Comparison of ENCODE assay signal across 29 cellular contexts in genomic region chr3:125379483-125379882, GRCh38. TPM values are rescaled to one million over a fixed set of nuclear protein-coding genes. Genes with fewer than 3 reads are reported as not detected.
DNase-seq lines count a peak whose midpoint lies in the region; ATAC-seq, FAIRE-seq and TF ChIP-seq lines count a peak whose summit lies in the region.
"Had no signal": no experiment of that assay in that cellular context is flagged by ENCODE, and none has a peak within 500 bp of the region (broad histone marks: within the 10 kb centered on the region; RNA-seq: fewer than 3 reads in every experiment).

No MANE protein-coding gene starts in this region.

- DNase-seq in HepG2 (ENCODE audit: low spot score): no peak
- no peak for DNase-seq in right lobe of liver
- DNase-seq: 8988T; ACHN; AML-193; BE2C; C1 segment of cervical spinal cord; Caco-2; Calu3; CD4-positive, alpha-beta memory T cell; CD4-positive, alpha-beta T cell; CD4-positive, CD25-positive, alpha-beta regulatory T cell; CD8-positive, alpha-beta memory T cell; CD8-positive, alpha-beta T cell; COR-L47; DMS 273 treated with DMSO at 0.1 percent for 48 hours; DMS153; DMS53; DMS79; DMS79 treated with DMSO at 0.1 percent for 48 hours; DND-41; EL had no signal

- H3K27me3 ChIP-seq in HepG2 (ENCODE audit: control insufficient read depth in 1 of 2, insufficient read depth in 2 of 2, low read length in 2 of 2) (peaks cover 0 to 5% of the 10 kb centered on the region in 2 experiments; a peak in 1 of 5 replicates), right lobe of liver (no peaks in the 10 kb centered on the region)
- H3K27me3 ChIP-seq: BE2C; BLaER1; BLaER1 treated with 17β-estradiol and CSF1 and Interleukin-3, amounts not matched to agents 10 nM and 100 nM had no signal

- H3K4me3 ChIP-seq in HepG2 (replicated peaks in 1 of 3; ENCODE audit: insufficient read depth in 1 of 3, low read depth in 2 of 3, low read length in 3 of 3) (no peak overlapping the region), right lobe of liver (no peak overlapping the region)
- H3K4me3 ChIP-seq: A549; BLaER1; BLaER1 treated with 17β-estradiol and CSF1 and Interleukin-3, amounts not matched to agents 10 nM and 100 nM had no signal

- peaks cover 2% of the 10 kb centered on the region for H3K79me2 ChIP-seq in HepG2 (ENCODE audit: insufficient read depth, low read length)

- no peak overlapping the region for H3K4me2 ChIP-seq in HepG2 (ENCODE audit: low read depth, low read length)
- H3K4me2 ChIP-seq: A549; BLaER1; BLaER1 treated with 17β-estradiol and CSF1 and Interleukin-3, amounts not matched to agents 10 nM and 100 nM had no signal

- in situ Hi-C loops in HepG2 (cut with HindIII; ENCODE audit: extremely low pct_ligation_motif_present, low pct_unique_long_range_greater_than_20kb): no loop called here

- H3K9me3 ChIP-seq in HepG2 (ENCODE audit: low read length) (no peaks in the 10 kb centered on the region), right lobe of liver (no peaks in the 10 kb centered on the region)
- H3K9me3 ChIP-seq: A549; BE2C; BLaER1; BLaER1 treated with 17β-estradiol and CSF1 and Interleukin-3, amounts not matched to agents 10 nM and 100 nM; Caco-2 had no signal

- CTCF ChIA-PET in HepG2 (lab: Yijun Ruan, JAX; ENCODE audit: low intra/inter-chr PET ratio, low total read pairs): no interaction called here

- ATAC-seq in HepG2 (no peak), right lobe of liver (no peak)
- ATAC-seq: A549; CD8-positive, alpha-beta T cell had no signal

- H3K4me1 ChIP-seq in HepG2 (ENCODE audit: insufficient read depth, low read length): peaks cover 76% of the 10 kb centered on the region
- H3K4me1 ChIP-seq in right lobe of liver: peaks cover 0 to 56% (median 11%) of the 10 kb centered on the region in 4 donors

- FAIRE-seq in HepG2 (lab: Jason Lieb, UNC): no peak
- FAIRE-seq: A204.1, A549, D721Med had no signal

- BruUV-seq in HepG2 (replicated peaks; lab: Mats Ljungman, UMichigan): no TSS peak

- no peak for TF ChIP-seq EP300 in HepG2 (IDR thresholded peaks at IDR 0.05; ENCODE audit: low read depth in 2 of 2, low read length in 2 of 2)
- no peak for TF ChIP-seq EP300 in HepG2 (CRISPR knock-in tag; IDR thresholded peaks at IDR 0.05; ENCODE audit: borderline replicate concordance)

- TF ChIP-seq CTCF in HepG2 (CRISPR knock-in tag; IDR thresholded peaks at IDR 0.05) (no peak), right lobe of liver (IDR thresholded peaks at IDR 0.05) (no peak)

- no peak for TF ChIP-seq RAD21 in HepG2 (CRISPR knock-in tag; IDR thresholded peaks at IDR 0.05)

- intact Hi-C loops in HepG2 (cut with micrococcal nuclease; ENCODE audit: unreplicated experiment): loop anchor here (5.0 kb wide), 2 partner anchors 58 to 218 kb away; partner anchors contain the start of gene OSBPL11
- intact Hi-C loops in right lobe of liver (cut with DNase I): no loop called here

- H3K27ac ChIP-seq in HepG2 (ENCODE audit: extremely low read length, insufficient read depth, low read length) (no peak overlapping the region), right lobe of liver (no peak overlapping the region)
- H3K27ac ChIP-seq: 22Rv1; A549; BLaER1; BLaER1 treated with 17β-estradiol and CSF1 and Interleukin-3, amounts not matched to agents 10 nM and 100 nM; C4-2B had no signal

- no peak overlapping the region for H3K9ac ChIP-seq in HepG2 (ENCODE audit: insufficient read depth, low read depth, low read length)
- H3K9ac ChIP-seq: BLaER1; BLaER1 treated with 17β-estradiol and CSF1 and Interleukin-3, amounts not matched to agents 10 nM and 100 nM had no signal

- H3K36me3 ChIP-seq in HepG2 (replicated peaks in 1 of 2; ENCODE audit: control insufficient read depth in 1 of 2, insufficient read depth in 2 of 2, low read length in 2 of 2) (no peaks in the 10 kb centered on the region), right lobe of liver (no peaks in the 10 kb centered on the region)
- H3K36me3 ChIP-seq: BE2C; BLaER1; BLaER1 treated with 17β-estradiol and CSF1 and Interleukin-3, amounts not matched to agents 10 nM and 100 nM had no signal

- POLR2A ChIA-PET in HepG2 (lab: Yijun Ruan, JAX): interaction anchor here (1.5 kb wide), 2 partner anchors 13 to 61 kb away, joined by 3 to 4 read pairs; no protein-coding TSS in a partner anchor

- H2AFZ ChIP-seq in HepG2 (ENCODE audit: low read length): no peak overlapping the region

- no peaks in the 10 kb centered on the region for H4K20me1 ChIP-seq in HepG2 (ENCODE audit: insufficient read depth, low read length)

- 92% methylated on average over 2 of the region's 2 CpGs for WGBS in HepG2 (ENCODE audit: low lambda C conversion rate)
- 95% methylated on average over 2 of the region's 2 CpGs for WGBS in right lobe of liver (ENCODE audit: insufficient coverage, low coverage, low lambda C conversion rate, missing lambda C conversion rate)

- no peak for TF ChIP-seq POLR2A in HepG2 (IDR thresholded peaks at IDR 0.05; ENCODE audit: insufficient read depth in 1 of 2, low read depth in 2 of 2, low read length in 2 of 2)
- TF ChIP-seq POLR2A in right lobe of liver (IDR thresholded peaks at IDR 0.05): no peak

TF ChIP-seq in HepG2, 621 proteins besides CTCF, POLR2A, EP300 and RAD21:
- TF ChIP-seq RAD51 (IDR thresholded peaks at IDR 0.05; ENCODE audit: borderline replicate concordance): no peak
- TF ChIP-seq ZNF121 (CRISPR knock-in tag; IDR thresholded peaks at IDR 0.05): peak; percentile 66; the same call in 1 of the 2 replicates
- TF ChIP-seq ZNF770 (CRISPR knock-in tag; IDR thresholded peaks at IDR 0.05): peak; percentile 81

RNA-seq across cellular contexts. Expression of gene ZNF148, which starts 4.4 kb away (rescaled TPM):
- total RNA-seq in HepG2 (2016; rRNA removed; fragmentation: Illumina TruSeq; extraction: Trizol): 33.9 and 36.1 TPM in 2 replicates
- total RNA-seq in HepG2 (2016; cell fraction: cytosol; rRNA removed; fragmentation: Illumina TruSeq; extraction: Trizol; ENCODE audit: low read depth): 162 and 189 TPM in 2 replicates
- 30.8 and 31.4 TPM in 2 replicates for total RNA-seq in HepG2 (2016; cell fraction: insoluble cytoplasmic fraction; rRNA removed; fragmentation: Illumina TruSeq; extraction: Trizol)
- total RNA-seq in HepG2 (2016; cell fraction: membrane; rRNA removed; fragmentation: Illumina TruSeq; extraction: Trizol): 58.8 and 62.0 TPM in 2 replicates
- 23.0 and 30.4 TPM in 2 replicates for total RNA-seq in HepG2 (2016; cell fraction: nucleus; rRNA removed; fragmentation: Illumina TruSeq; extraction: Trizol)
- polyA plus RNA-seq in HepG2 (2011; rRNA removed): 8.2 and 10.6 TPM in 2 replicates
- 4.0 and 6.0 TPM in 2 replicates for polyA plus RNA-seq in HepG2 (2011; cell fraction: cytosol; rRNA removed)
- 5.9 TPM in 2 replicates for polyA plus RNA-seq in HepG2 (2011; cell fraction: nucleus; rRNA removed)
- 7.7 and 10.0 TPM in 2 replicates for polyA plus RNA-seq in HepG2 (2012)
- 0.40 and 0.43 TPM in 2 replicates for polyA plus RNA-seq in HepG2 (2016; cell fraction: cytosol; fragmentation: Illumina TruSeq; extraction: Trizol; ENCODE audit: low read depth)
- polyA plus RNA-seq in HepG2 (2016; cell fraction: insoluble cytoplasmic fraction; fragmentation: Illumina TruSeq; extraction: Trizol; ENCODE audit: low read depth): 11.5 and 14.1 TPM in 2 replicates
- polyA plus RNA-seq in HepG2 (2016; cell fraction: membrane; fragmentation: Illumina TruSeq; extraction: Trizol; ENCODE audit: low read depth): 1.4 and 1.5 TPM in 2 replicates
- polyA plus RNA-seq in HepG2 (2016; cell fraction: nucleus; fragmentation: Illumina TruSeq; extraction: Trizol; ENCODE audit: insufficient read depth, low read depth): 10.4 and 11.0 TPM in 2 replicates
- polyA minus RNA-seq in HepG2 (2011; rRNA and poly(A)+ RNA removed; ENCODE audit: low replicate concordance): 14.6 and 32.0 TPM in 2 replicates
- 25.8 and 28.3 TPM in 2 replicates for polyA minus RNA-seq in HepG2 (2011; cell fraction: cytosol; rRNA and poly(A)+ RNA removed)
- polyA minus RNA-seq in HepG2 (2011; cell fraction: nucleus; rRNA and poly(A)+ RNA removed): 52.4 and 54.6 TPM in 2 replicates
- total RNA-seq in right lobe of liver: 10 to 100 TPM; 14.3 to 22.6 (median 20.4) TPM
